In the genomic region with DNA sequence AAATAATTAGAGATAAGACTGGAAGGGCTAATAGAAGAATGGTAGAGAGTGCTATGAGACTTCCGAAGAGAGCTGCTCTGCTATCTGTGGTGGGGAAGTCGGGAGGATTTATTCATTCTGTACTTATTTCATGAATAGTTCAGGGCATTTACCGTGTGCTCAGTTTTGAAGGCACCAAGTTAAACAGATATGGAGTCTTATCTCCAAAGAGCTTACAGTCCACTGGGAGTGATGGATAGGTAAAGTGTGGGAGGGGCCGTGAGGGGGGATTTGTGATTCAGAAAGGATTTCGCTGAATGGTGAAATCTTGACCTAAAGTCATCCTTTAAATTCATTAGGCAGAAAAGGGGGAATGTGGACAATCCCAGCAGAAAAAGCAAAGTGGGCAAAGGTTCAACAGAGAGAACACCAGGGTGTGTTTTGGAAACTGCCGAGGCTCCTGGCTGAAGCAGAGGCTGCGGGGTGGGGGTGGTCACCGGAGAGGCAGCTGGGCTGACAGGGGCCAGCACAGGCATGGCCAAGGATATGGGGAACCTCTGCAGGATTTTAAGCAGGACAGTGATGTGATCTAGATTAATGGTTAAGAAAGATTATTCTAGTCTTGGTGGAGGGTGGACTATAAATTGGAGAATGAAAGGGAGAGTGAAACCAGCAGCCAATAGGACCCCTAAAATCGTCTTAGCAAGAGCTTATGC, we compare ENCODE assay signal across 1 cellular context.
TF ChIP-seq lines count a peak whose summit lies in the region.

No MANE protein-coding gene starts in this region.

TF ChIP-seq in GM12878, 131 proteins besides CTCF, POLR2A, EP300 and RAD21 (continued from another document):
- TF ChIP-seq SREBF2 (IDR thresholded peaks at IDR 0.05; ENCODE audit: low read length) = no peak
- TF ChIP-seq PAX8 (IDR thresholded peaks at IDR 0.05) = no peak
- no peak for TF ChIP-seq TCF7 (IDR thresholded peaks at IDR 0.05; ENCODE audit: borderline replicate concordance)
